In the genomic region with DNA sequence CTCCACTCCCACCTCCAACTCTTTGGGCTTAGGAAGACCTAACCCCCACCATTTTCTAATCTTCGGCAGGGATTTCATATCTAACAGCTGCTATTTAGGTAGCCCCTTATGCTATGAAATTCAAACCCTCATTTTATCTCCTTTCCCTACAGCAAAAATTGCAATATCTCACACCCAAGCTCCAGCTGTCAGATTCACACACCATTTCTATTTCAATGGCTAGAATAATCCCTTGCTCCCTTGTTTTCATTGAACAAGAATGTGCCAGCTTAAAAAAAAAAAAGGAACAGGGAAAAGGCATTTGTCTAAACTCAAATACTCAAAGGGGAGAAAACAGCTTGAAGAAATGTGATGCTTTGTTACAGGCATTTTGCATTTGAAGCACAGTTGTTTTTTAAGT, we compare ENCODE assay signal across 15 cellular contexts.
DNase-seq lines count a peak whose midpoint lies in the region; ATAC-seq, FAIRE-seq and TF ChIP-seq lines count a peak whose summit lies in the region.
"Had no signal": no experiment of that assay in that cellular context is flagged by ENCODE, and none has a peak within 500 bp of the region (broad histone marks: within the 10 kb centered on the region; RNA-seq: fewer than 3 reads in every experiment).

No MANE protein-coding gene starts in this region.

- peaks cover 41% of the 10 kb centered on the region for H3K4me1 ChIP-seq in SJCRH30
- H3K4me1 ChIP-seq: BLaER1, Caco-2 had no signal

- intact Hi-C loops in sciatic nerve (cut with DNase I) = no loop called here

- no peaks in the 10 kb centered on the region for H3K27me3 ChIP-seq in SJCRH30
- H3K27me3 ChIP-seq: BLaER1 had no signal

- peak overlapping the region in 1 of 3 experiments; percentile 5 for H3K4me3 Mint-ChIP-seq in nephron
- H3K4me3 Mint-ChIP-seq: CD8-positive, alpha-beta memory T cell; HFFc6 had no signal

- H3K9me3 ChIP-seq in SJCRH30 (replicated peaks) = no peaks in the 10 kb centered on the region; the same call in 1 of the 2 replicates
- H3K9me3 ChIP-seq: BLaER1, Caco-2 had no signal

- no peak for FAIRE-seq in GM12891 (lab: Jason Lieb, UNC)
- FAIRE-seq: GM18507 had no signal

- DNase-seq in NCI-H1694 treated with DMSO at 0.1 percent for 48 hours (lab: John Stamatoyannopoulos, UW) = peak; percentile 15
- no peak for DNase-seq in NCI-H1694 (lab: John Stamatoyannopoulos, UW)
- DNase-seq in SJCRH30 = peak; percentile 55 to 87
- DNase-seq in SW 1271 (lab: John Stamatoyannopoulos, UW) = no peak
- no peak for DNase-seq in GM12891 (ENCODE audit: insufficient read length, low spot score)
- DNase-seq in sciatic nerve (ENCODE audit: low spot score) = no peak
- DNase-seq: 8988T; AML-193; Caco-2; CD8-positive, alpha-beta memory T cell; HCEC 1CT; HFFc6 had no signal

- peaks cover under 1% of the 10 kb centered on the region for H3K9me3 Mint-ChIP-seq in nephron
- H3K9me3 Mint-ChIP-seq: CD8-positive, alpha-beta memory T cell had no signal

- no peak for TF ChIP-seq CTCF in nephron (IDR thresholded peaks at IDR 0.05; ENCODE audit: unreplicated experiment in 3 of 3)

- H3K4me1 Mint-ChIP-seq in nephron = peaks cover 52% of the 10 kb centered on the region
- H3K4me1 Mint-ChIP-seq: CD8-positive, alpha-beta memory T cell had no signal

- no peaks in the 10 kb centered on the region for H3K27me3 Mint-ChIP-seq in nephron (ENCODE audit: low read depth)

- peak overlapping the region; percentile 77 for H3K27ac ChIP-seq in SJCRH30
- H3K27ac ChIP-seq: BLaER1 had no signal

- H3K4me3 ChIP-seq in SJCRH30 = no peak overlapping the region
- H3K4me3 ChIP-seq: BLaER1 had no signal

- no peak for TF ChIP-seq POLR2A in GM12891 (IDR thresholded peaks at IDR 0.05; ENCODE audit: low read depth, low read length)

- H3K36me3 Mint-ChIP-seq in nephron (ENCODE audit: low read depth) = no peaks in the 10 kb centered on the region
- H3K36me3 Mint-ChIP-seq: CD8-positive, alpha-beta memory T cell had no signal

- H3K27ac Mint-ChIP-seq in nephron = peak overlapping the region; percentile 53 to 71 (median 68)
- H3K27ac Mint-ChIP-seq: CD8-positive, alpha-beta memory T cell; HFFc6 had no signal

- no peaks in the 10 kb centered on the region for H3K36me3 ChIP-seq in SJCRH30
- H3K36me3 ChIP-seq: BLaER1 had no signal

- no peak for ATAC-seq in sciatic nerve

TF ChIP-seq in GM12891, 5 proteins besides CTCF, POLR2A, EP300 and RAD21:
- TF ChIP-seq PAX5 (IDR thresholded peaks at IDR 0.05; ENCODE audit: insufficient read depth, low read length, severe bottlenecking) (no peak), SPI1 (IDR thresholded peaks at IDR 0.05; ENCODE audit: low read depth, low read length) (no peak), POU2F2 (IDR thresholded peaks at IDR 0.05; ENCODE audit: low read depth, low read length) (no peak), TAF1 (IDR thresholded peaks at IDR 0.05; ENCODE audit: low read depth, low read length) (no peak), POLR2AphosphoS5 (IDR thresholded peaks at IDR 0.05; ENCODE audit: low read depth, low read length) (no peak)

Comparison
In these comparisons a context has a peak if more than half of its experiments do, and no peak if none do; other contexts are left out.
1. DNase-seq: peak in NCI-H1694 treated with DMSO at 0.1 percent for 48 hours (single experiment) and SJCRH30 (2 of 2); none in NCI-H1694 (single experiment), SW 1271 (0 of 2), GM12891 (single experiment) and sciatic nerve (single experiment).